8 cellular contexts compared by ENCODE assay signal in genomic region chr13:52845766-52846566, GRCh38. TPM values are rescaled to one million over a fixed set of nuclear protein-coding genes. Genes with fewer than 3 reads are reported as not detected.
DNase-seq lines count a peak whose midpoint lies in the region; ATAC-seq and TF ChIP-seq lines count a peak whose summit lies in the region.

No MANE protein-coding gene starts in this region.

- H3K79me2 ChIP-seq in H9 (ENCODE audit: insufficient read depth, low read length) (no peaks in the 10 kb centered on the region), smooth muscle cell (ENCODE audit: low read depth) (no peaks in the 10 kb centered on the region)

- H3K4ac ChIP-seq in H9 (ENCODE audit: low read depth, low read length), result no peak overlapping the region

- no peak overlapping the region for H3K56ac ChIP-seq in H9 (ENCODE audit: insufficient read length, low read depth, low read length)

- no peak overlapping the region for H3K23ac ChIP-seq in H9 (ENCODE audit: insufficient read length, low read depth, low read length)

- H2AFZ ChIP-seq in H9 (ENCODE audit: low read length) (no peak overlapping the region), smooth muscle cell (ENCODE audit: low read depth) (no peak overlapping the region)

- no peak overlapping the region for H2BK15ac ChIP-seq in H9 (ENCODE audit: low read depth, low read length)

- H3K4me1 Mint-ChIP-seq in H9, result peaks cover 25 to 34% of the 10 kb centered on the region in 2 experiments

- H4K20me1 ChIP-seq in H9 (ENCODE audit: control insufficient read depth, insufficient read depth, insufficient read length) (peaks cover 3% of the 10 kb centered on the region), smooth muscle cell (ENCODE audit: low read depth) (no peaks in the 10 kb centered on the region)

- no peaks in the 10 kb centered on the region for H3K36me3 ChIP-seq in smooth muscle cell (ENCODE audit: low read depth)

- H3K4me3 Mint-ChIP-seq in H9, result peak overlapping the region; percentile 40 to 64

- peaks cover 5% of the 10 kb centered on the region for H3F3A ChIP-seq in smooth muscle cell (ENCODE audit: low read depth)

- no peak overlapping the region for H4K8ac ChIP-seq in H9 (replicated peaks; ENCODE audit: insufficient read length, low read depth, low read length)

- no peak overlapping the region for H2BK12ac ChIP-seq in H9 (ENCODE audit: insufficient read length, low read depth, low read length)

- H2BK120ac ChIP-seq in H9 (ENCODE audit: low read depth, low read length, poor library complexity, severe bottlenecking), result no peak overlapping the region

- H3K9ac ChIP-seq in H9 (ENCODE audit: extremely low read depth, insufficient read length, low read length) (no peak overlapping the region), smooth muscle cell (ENCODE audit: low read depth) (no peak overlapping the region)

- WGBS in H9 (ENCODE audit: extremely low coverage, insufficient read length, low lambda C conversion rate), result no CpG with 5 or more reads among the region's 98 CpGs
- 12% methylated on average over 88 of the region's 98 CpGs for whole genome bisulfite sequencing in smooth muscle cell (ENCODE audit: low lambda C conversion rate)

- TF ChIP-seq CTCF in H9 (conservative IDR thresholded peaks at IDR 0.05) (peak; percentile 68), smooth muscle cell (IDR thresholded peaks at IDR 0.05; ENCODE audit: borderline replicate concordance, insufficient read depth, poor library complexity, severe bottlenecking) (peak; percentile 38)

- peaks cover 31% of the 10 kb centered on the region for H3K23me2 ChIP-seq in H9 (ENCODE audit: insufficient read length, low read depth, low read length, poor library complexity, severe bottlenecking)

- no peak overlapping the region for H2AK5ac ChIP-seq in H9 (ENCODE audit: insufficient read length, low read length)

- H3K27me3 ChIP-seq in H9 (ENCODE audit: insufficient read depth, low read length) (peaks cover 39% of the 10 kb centered on the region), smooth muscle cell (ENCODE audit: low read depth) (peaks cover 73% of the 10 kb centered on the region)

- peaks cover 5% of the 10 kb centered on the region; the same call in 1 of the 2 replicates for H3K4me1 ChIP-seq in H9 (ENCODE audit: insufficient read depth, low read length)
- peaks cover 10% of the 10 kb centered on the region for H3K4me1 ChIP-seq in smooth muscle cell (ENCODE audit: low read depth)

- no peak overlapping the region for H3K14ac ChIP-seq in H9 (ENCODE audit: insufficient read depth, low read length)

- no peak overlapping the region for H3K27ac Mint-ChIP-seq in H9

- H4K91ac ChIP-seq in H9 (ENCODE audit: insufficient read length, low read depth, low read length), result no peak overlapping the region

- H3K9me3 ChIP-seq in H9 (ENCODE audit: control insufficient read depth, low read depth, low read length), result no peaks in the 10 kb centered on the region
- H3K9me3 ChIP-seq in smooth muscle cell (replicated peaks; ENCODE audit: low read depth), result no peaks in the 10 kb centered on the region

- ATAC-seq in HG03025 (IDR thresholded peaks at IDR 0.05; ENCODE audit: low FRiP score, unreplicated experiment), result no peak
- ATAC-seq in HG02970 (IDR thresholded peaks at IDR 0.05; ENCODE audit: low FRiP score, unreplicated experiment), result no peak
- ATAC-seq in HG02588 (IDR thresholded peaks at IDR 0.05; ENCODE audit: unreplicated experiment), result no peak
- no peak for ATAC-seq in HG02642 (IDR thresholded peaks at IDR 0.05; ENCODE audit: poor library complexity, unreplicated experiment)

- H3K27ac ChIP-seq in H9 (ENCODE audit: insufficient read length, low read depth, low read length) (no peak overlapping the region), smooth muscle cell (ENCODE audit: low read depth) (no peak overlapping the region)

- H3K4me2 ChIP-seq in H9 (ENCODE audit: insufficient read depth, insufficient read length, low read length), result peak overlapping the region; percentile 16
- H3K4me2 ChIP-seq in smooth muscle cell, result peak overlapping the region; percentile 84

- H3K79me1 ChIP-seq in H9 (ENCODE audit: insufficient read depth, low read depth, low read length, poor library complexity, severe bottlenecking), result no peaks in the 10 kb centered on the region

- H3K36me3 Mint-ChIP-seq in H9 (ENCODE audit: insufficient read depth in 1 of 3, low read depth in 3 of 3), result peaks cover 3 to 13% (median 9%) of the 10 kb centered on the region in 3 experiments; a peak in 6 of 7 replicates

- H3K9me3 Mint-ChIP-seq in H9, result peaks cover 2 to 5% of the 10 kb centered on the region in 2 experiments; a peak in 4 of 5 replicates

- no peak overlapping the region for H3T11ph ChIP-seq in H9 (ENCODE audit: low read length)

- DNase-seq in H9 (peak; percentile 88), SKM-1 treated with dmso at 0.1 percent for 144 hours (lab: John Stamatoyannopoulos, UW; ENCODE audit: unreplicated experiment) (peak; percentile 81), germinal center (ENCODE audit: low spot score) (peak; percentile 35), smooth muscle cell (lab: John Stamatoyannopoulos, UW; ENCODE audit: unreplicated experiment) (no peak)

- peak overlapping the region; percentile 34 for H3K4me3 ChIP-seq in smooth muscle cell

- H4K5ac ChIP-seq in H9 (ENCODE audit: insufficient read length, low read depth, low read length), result no peak overlapping the region

- H2BK5ac ChIP-seq in H9 (ENCODE audit: insufficient read length, low read length), result no peak overlapping the region

- no peak overlapping the region for H2BK20ac ChIP-seq in H9 (ENCODE audit: low read depth, low read length, poor library complexity, severe bottlenecking)

- peaks cover 73% of the 10 kb centered on the region for H3K27me3 Mint-ChIP-seq in H9 (ENCODE audit: low read depth)

- no peak overlapping the region for H3K18ac ChIP-seq in H9 (ENCODE audit: insufficient read length, low read depth, low read length)

RNA-seq across cellular contexts. Expression of gene PCDH8, which starts 2.5 kb away (rescaled TPM):
- total RNA-seq in H9 (2021) (2.1 and 3.2 TPM in 2 replicates), smooth muscle cell (0.58 and 0.85 TPM in 2 replicates)
- 2.1 TPM in 1 of 2 replicates, not detected in the other for polyA plus RNA-seq in smooth muscle cell
